In the genomic region with DNA sequence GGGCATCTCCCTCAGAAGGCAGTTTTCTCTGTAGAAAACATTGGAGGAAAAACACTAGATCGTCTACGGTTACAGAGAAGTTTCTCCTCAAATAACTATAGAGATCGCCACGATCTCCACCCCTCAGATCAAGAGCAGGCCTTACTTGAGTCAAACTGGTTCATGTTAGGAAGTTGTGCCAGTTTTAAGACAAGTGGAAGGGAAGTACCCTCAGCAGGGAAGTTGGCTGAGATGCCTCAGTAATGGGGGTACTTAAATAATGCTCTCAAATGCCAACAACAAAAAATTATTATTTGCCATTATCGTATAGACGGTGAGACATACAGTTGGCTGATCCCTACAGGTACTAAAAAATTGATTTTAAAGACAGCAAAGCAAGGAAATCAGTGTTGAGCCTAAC, we compare ENCODE assay signal across 20 cellular contexts. TPM values are rescaled to one million over a fixed set of nuclear protein-coding genes. Genes with fewer than 3 reads are reported as not detected.
DNase-seq lines count a peak whose midpoint lies in the region; ATAC-seq and TF ChIP-seq lines count a peak whose summit lies in the region.
"Had no signal": no experiment of that assay in that cellular context is flagged by ENCODE, and none has a peak within 500 bp of the region (broad histone marks: within the 10 kb centered on the region; RNA-seq: fewer than 3 reads in every experiment).

No MANE protein-coding gene starts in this region.

- no peaks in the 10 kb centered on the region for H3K9me3 Mint-ChIP-seq in activated T-helper 17 cell treated with anti-CD3 and anti-CD28 coated beads, Interleukin-2, amount 50 U/mL, for 72 hours
- H3K9me3 Mint-ChIP-seq: CD4-positive, CD25-positive, alpha-beta regulatory T cell had no signal

- H3K4me3 ChIP-seq in HUES6 (ENCODE audit: low read depth, low read length): peak overlapping the region; percentile 24; the same call in 1 of the 2 replicates
- peak overlapping the region; percentile 33; the same call in 1 of the 2 replicates for H3K4me3 ChIP-seq in iPS-20b (ENCODE audit: low read length)
- H3K4me3 ChIP-seq in smooth muscle cell: no peak overlapping the region
- H3K4me3 ChIP-seq: A549, HAP-1, SJCRH30 had no signal

- no peak overlapping the region for H3K4me3 Mint-ChIP-seq in activated T-helper 17 cell treated with anti-CD3 and anti-CD28 coated beads, Interleukin-2, amount 50 U/mL, for 72 hours

- TF ChIP-seq CTCF in smooth muscle cell (IDR thresholded peaks at IDR 0.05; ENCODE audit: borderline replicate concordance, insufficient read depth, poor library complexity, severe bottlenecking): no peak

- no peak for DNase-seq in smooth muscle cell (lab: John Stamatoyannopoulos, UW; ENCODE audit: unreplicated experiment)
- no peak for DNase-seq in activated T-cell treated with anti-CD3 and anti-CD28 coated beads, Interleukin-2, amount 50 U/mL, for 1 hour
- no peak for DNase-seq in effector CD8-positive, alpha-beta T cell (lab: John Stamatoyannopoulos, UW)
- DNase-seq in EL: no peak
- no peak for DNase-seq in cerebellum (ENCODE audit: low spot score)
- DNase-seq: CD4-positive, CD25-positive, alpha-beta regulatory T cell; Karpas-422; MV-4-11; NCI-H1105 treated with DMSO at 0.1 percent for 48 hours; NCI-H2171; NCI-H345; NCI-H524; OCI-M1; SJCRH30 had no signal

- H2AFZ ChIP-seq in smooth muscle cell (ENCODE audit: low read depth): no peak overlapping the region

- peak overlapping the region; percentile 87 for H3K9ac ChIP-seq in HUES6 (ENCODE audit: low read length)
- peak overlapping the region; percentile 53; the same call in 1 of the 2 replicates for H3K9ac ChIP-seq in iPS-20b (ENCODE audit: low read depth, low read length)
- peak overlapping the region; percentile 79 for H3K9ac ChIP-seq in smooth muscle cell (ENCODE audit: low read depth)

- H3K79me2 ChIP-seq in smooth muscle cell (ENCODE audit: low read depth): peaks cover 18% of the 10 kb centered on the region

- H3F3A ChIP-seq in smooth muscle cell (ENCODE audit: low read depth): peaks cover 27% of the 10 kb centered on the region

- 92% methylated on average over 6 of the region's 6 CpGs for WGBS in smooth muscle cell (ENCODE audit: low lambda C conversion rate)

- H3K4me1 ChIP-seq in HUES6 (ENCODE audit: control insufficient read depth, insufficient read depth, low read length): peaks cover 83% of the 10 kb centered on the region
- H3K4me1 ChIP-seq in iPS-20b (ENCODE audit: insufficient read depth, low read length): peaks cover 55% of the 10 kb centered on the region
- peaks cover 37% of the 10 kb centered on the region for H3K4me1 ChIP-seq in smooth muscle cell (ENCODE audit: low read depth)
- H3K4me1 ChIP-seq: SJCRH30 had no signal

- no peaks in the 10 kb centered on the region for H4K20me1 ChIP-seq in smooth muscle cell (ENCODE audit: low read depth)

- H3K4me2 ChIP-seq in smooth muscle cell: peak overlapping the region; percentile 73
- H3K4me2 ChIP-seq: A549 had no signal

- peak overlapping the region; percentile 38 for H3K27ac Mint-ChIP-seq in activated T-helper 17 cell treated with anti-CD3 and anti-CD28 coated beads, Interleukin-2, amount 50 U/mL, for 72 hours

- no peaks in the 10 kb centered on the region for H3K36me3 Mint-ChIP-seq in activated T-helper 17 cell treated with anti-CD3 and anti-CD28 coated beads, Interleukin-2, amount 50 U/mL, for 72 hours (ENCODE audit: low read depth)
- H3K36me3 Mint-ChIP-seq: CD4-positive, CD25-positive, alpha-beta regulatory T cell had no signal

- H3K4me1 Mint-ChIP-seq in activated T-helper 17 cell treated with anti-CD3 and anti-CD28 coated beads, Interleukin-2, amount 50 U/mL, for 72 hours: peaks cover 13% of the 10 kb centered on the region

- H3K9me3 ChIP-seq in HUES6 (ENCODE audit: control insufficient read depth, insufficient read depth, low read depth, low read length): no peaks in the 10 kb centered on the region
- H3K9me3 ChIP-seq in iPS-20b (ENCODE audit: insufficient read depth, low read depth, low read length): no peaks in the 10 kb centered on the region
- no peaks in the 10 kb centered on the region for H3K9me3 ChIP-seq in smooth muscle cell (replicated peaks; ENCODE audit: low read depth)
- H3K9me3 ChIP-seq: A549, HAP-1, SJCRH30 had no signal

- no peaks in the 10 kb centered on the region; the same call in 1 of the 2 replicates for H3K27me3 ChIP-seq in HUES6 (ENCODE audit: control insufficient read depth, insufficient read depth, low read length)
- H3K27me3 ChIP-seq in iPS-20b (ENCODE audit: insufficient read depth, low read length): peaks cover 40% of the 10 kb centered on the region; the same call in 1 of the 2 replicates
- no peaks in the 10 kb centered on the region for H3K27me3 ChIP-seq in smooth muscle cell (ENCODE audit: low read depth)
- H3K27me3 ChIP-seq: SJCRH30 had no signal

- H3K27ac ChIP-seq in HUES6 (ENCODE audit: low read depth, low read length) (peak overlapping the region; percentile 94), iPS-20b (ENCODE audit: low read length) (peak overlapping the region; percentile 9), smooth muscle cell (ENCODE audit: low read depth) (peak overlapping the region; percentile 96)
- H3K27ac ChIP-seq: A549, HL-60, SJCRH30 had no signal

- no peaks in the 10 kb centered on the region for H3K36me3 ChIP-seq in HUES6 (ENCODE audit: control insufficient read depth, insufficient read depth, low read length)
- no peaks in the 10 kb centered on the region for H3K36me3 ChIP-seq in iPS-20b (ENCODE audit: insufficient read depth, low read depth, low read length)
- no peaks in the 10 kb centered on the region for H3K36me3 ChIP-seq in smooth muscle cell (ENCODE audit: low read depth)
- H3K36me3 ChIP-seq: HAP-1, SJCRH30 had no signal

- no peak for ATAC-seq in activated T-helper 17 cell treated with anti-CD3 and anti-CD28 coated beads, Interleukin-2, amount 50 U/mL, for 72 hours (replicated peaks)
- ATAC-seq: A549 had no signal

- no peaks in the 10 kb centered on the region for H3K27me3 Mint-ChIP-seq in activated T-helper 17 cell treated with anti-CD3 and anti-CD28 coated beads, Interleukin-2, amount 50 U/mL, for 72 hours

RNA-seq across cellular contexts. Expression of a gene that starts 8.2 kb away (rescaled TPM):
- 10 to 100 TPM; 23.4 to 40.7 TPM for total RNA-seq in activated T-helper 17 cell treated with anti-CD3 and anti-CD28 coated beads, Interleukin-2, amount 50 U/mL, for 72 hours
- total RNA-seq in smooth muscle cell (114 and 142 TPM in 2 replicates), cerebellum (14.9 TPM)
- polyA plus RNA-seq in smooth muscle cell: 134 and 136 TPM in 2 replicates

Comparison
In these comparisons a context has a peak if more than half of its experiments do, and no peak if none do; other contexts are left out.
1. H3K27ac ChIP-seq: peak in every context shown above with its lines; median percentile 96 in smooth muscle cell; 94 in HUES6; 9 in iPS-20b.